15 cellular contexts compared by ENCODE assay signal in genomic region chr1:8947127-8947691, GRCh38. TPM values are rescaled to one million over a fixed set of nuclear protein-coding genes. Genes with fewer than 3 reads are reported as not detected.
A peak's percentile ranks its signal among the peaks of the same experiment; 100 is the strongest.
DNase-seq lines count a peak whose midpoint lies in the region; ATAC-seq and TF ChIP-seq lines count a peak whose summit lies in the region.
"Had no signal": no experiment of that assay in that cellular context is flagged by ENCODE, and none has a peak within 500 bp of the region (broad histone marks: within the 10 kb centered on the region; RNA-seq: fewer than 3 reads in every experiment).

No MANE protein-coding gene starts in this region.

- H3K27me3 Mint-ChIP-seq in dendritic cell treated with granulocyte-macrophage colony-stimulating factor and Interleukin-4, amounts not matched to agents 40 ng/mL and 50 ng/mL, for 4 days: no peaks in the 10 kb centered on the region

- no peak for ATAC-seq in GM19452 (IDR thresholded peaks at IDR 0.05; ENCODE audit: unreplicated experiment)
- ATAC-seq: psoas muscle had no signal

- no peak overlapping the region for H3K4me3 Mint-ChIP-seq in dendritic cell treated with granulocyte-macrophage colony-stimulating factor and Interleukin-4, amounts not matched to agents 40 ng/mL and 50 ng/mL, for 4 days

- H3K4me1 Mint-ChIP-seq in dendritic cell treated with granulocyte-macrophage colony-stimulating factor and Interleukin-4, amounts not matched to agents 40 ng/mL and 50 ng/mL, for 4 days (ENCODE audit: low read depth): peaks cover 15% of the 10 kb centered on the region

- H3K36me3 ChIP-seq in thyroid gland: no peaks in the 10 kb centered on the region
- no peaks in the 10 kb centered on the region for H3K36me3 ChIP-seq in MG63
- H3K36me3 ChIP-seq: adrenal gland, heart right ventricle, upper lobe of left lung had no signal

- intact Hi-C loops in dendritic cell treated with granulocyte-macrophage colony-stimulating factor and Interleukin-4, amounts not matched to agents 40 ng/mL and 50 ng/mL, for 4 days (cut with micrococcal nuclease): no loop called here
- intact Hi-C loops in thyroid gland (cut with DNase I): no loop called here

- no peaks in the 10 kb centered on the region for H3K27me3 ChIP-seq in thyroid gland
- no peaks in the 10 kb centered on the region for H3K27me3 ChIP-seq in MG63
- H3K27me3 ChIP-seq: adrenal gland, heart right ventricle, upper lobe of left lung had no signal

- TF ChIP-seq CTCF in thyroid gland (IDR thresholded peaks at IDR 0.05): no peak

- no peaks in the 10 kb centered on the region for H3K9me3 Mint-ChIP-seq in dendritic cell treated with granulocyte-macrophage colony-stimulating factor and Interleukin-4, amounts not matched to agents 40 ng/mL and 50 ng/mL, for 4 days

- H3K4me1 ChIP-seq in thyroid gland: peaks cover 7 to 17% of the 10 kb centered on the region in 2 donors
- H3K4me1 ChIP-seq: adrenal gland, psoas muscle had no signal

- in situ Hi-C loops in SK-MEL-5 (cut with HindIII; ENCODE audit: low pct_unique_long_range_greater_than_20kb, low sequenced_read_pairs): no loop called here

- TF ChIP-seq POLR2A in thyroid gland (IDR thresholded peaks at IDR 0.05): no peak

- H3K27ac ChIP-seq in thyroid gland: no peak overlapping the region
- H3K27ac ChIP-seq: adrenal gland, psoas muscle, upper lobe of left lung had no signal

- peak; percentile 21 for DNase-seq in activated naive CD4-positive, alpha-beta T cell treated with Interleukin-2 at 50 U/mL for 16 hours
- DNase-seq in activated naive CD4-positive, alpha-beta T cell (lab: John Stamatoyannopoulos, UW): no peak
- DNase-seq in SK-MEL-5 (ENCODE audit: low read depth, low spot score) (peak; percentile 88), pulmonary artery endothelial cell (ENCODE audit: low read depth, low spot score) (peak; percentile 11), thyroid gland (no peak), MG63 (no peak)
- DNase-seq: heart right ventricle, NCI-H2081 treated with DMSO at 0.1 percent for 48 hours, OCI-M1, psoas muscle, upper lobe of left lung had no signal

- peak overlapping the region; percentile 18 for H3K27ac Mint-ChIP-seq in dendritic cell treated with granulocyte-macrophage colony-stimulating factor and Interleukin-4, amounts not matched to agents 40 ng/mL and 50 ng/mL, for 4 days

- WGBS in thyroid gland, 2 donors: 73 to 86% methylated on average over 7 to 9 of the region's 9 CpGs

- no peaks in the 10 kb centered on the region for H3K9me3 ChIP-seq in thyroid gland
- H3K9me3 ChIP-seq in MG63: no peaks in the 10 kb centered on the region
- H3K9me3 ChIP-seq: adrenal gland, heart right ventricle, psoas muscle, upper lobe of left lung had no signal

- H3K4me3 ChIP-seq in thyroid gland (replicated peaks in 1 of 3): no peak overlapping the region
- H3K4me3 ChIP-seq in MG63: no peak overlapping the region
- H3K4me3 ChIP-seq: adrenal gland, heart right ventricle, lung, psoas muscle, upper lobe of left lung had no signal

- H3K36me3 Mint-ChIP-seq in dendritic cell treated with granulocyte-macrophage colony-stimulating factor and Interleukin-4, amounts not matched to agents 40 ng/mL and 50 ng/mL, for 4 days (ENCODE audit: low read depth): no peaks in the 10 kb centered on the region

RNA-seq across cellular contexts. Expression of gene CA6, which starts 1.5 kb away (rescaled TPM):
- 0.26 and 0.53 TPM in 2 replicates for total RNA-seq in SK-MEL-5 (2014; rRNA removed; shearing (Covaris generic))
- polyA plus RNA-seq in SK-MEL-5 (2015; cell fraction: cytosol; rRNA removed): 0.30 and 0.39 TPM in 2 replicates
- polyA plus RNA-seq in SK-MEL-5 (2015; cell fraction: nucleus; rRNA removed): not detected in 2 replicates
- not detected in 2 replicates for total RNA-seq in pulmonary artery endothelial cell
- total RNA-seq in thyroid gland: not detected
- not detected in 2 replicates for total RNA-seq in MG63 (2014; rRNA removed; shearing (Covaris generic); ENCODE audit: low replicate concordance)
- total RNA-seq: adrenal gland, lung, psoas muscle, upper lobe of left lung had no signal
- polyA plus RNA-seq: adrenal gland, heart right ventricle, psoas muscle had no signal

Comparison
In these comparisons a context has a peak if more than half of its experiments do, and no peak if none do; other contexts are left out.
1. DNase-seq: peak in activated naive CD4-positive, alpha-beta T cell treated with Interleukin-2 at 50 U/mL for 16 hours (single experiment), SK-MEL-5 (single experiment) and pulmonary artery endothelial cell (single experiment); none in activated naive CD4-positive, alpha-beta T cell (0 of 4), thyroid gland (0 of 2) and MG63 (single experiment).